In genomic region chr12:51890135-51890464, GRCh38 we compare ENCODE assay signal across 25 cellular contexts. TPM values are rescaled to one million over a fixed set of nuclear protein-coding genes. Genes with fewer than 3 reads are reported as not detected.
DNase-seq lines count a peak whose midpoint lies in the region; ATAC-seq, FAIRE-seq and TF ChIP-seq lines count a peak whose summit lies in the region.
"Had no signal": no experiment of that assay in that cellular context is flagged by ENCODE, and none has a peak within 500 bp of the region (broad histone marks: within the 10 kb centered on the region; RNA-seq: fewer than 3 reads in every experiment).

No MANE protein-coding gene starts in this region.

- BruUV-seq in PC-3 (replicated peaks; lab: Mats Ljungman, UMichigan) (no TSS peak), HepG2 (replicated peaks; lab: Mats Ljungman, UMichigan) (no TSS peak)

- H2AFZ ChIP-seq in PC-3 (ENCODE audit: low read length): no peak overlapping the region
- no peak overlapping the region for H2AFZ ChIP-seq in HepG2 (ENCODE audit: low read length)

- H3K27ac ChIP-seq in BLaER1: 0 out of 2 replicates have a peak overlapping the region, but pooled peaks have one; percentile 20
- H3K27ac ChIP-seq in PC-3 (ENCODE audit: low read length): no peak overlapping the region
- H3K27ac ChIP-seq in HepG2 (ENCODE audit: extremely low read length, insufficient read depth, low read length): no peak overlapping the region

- H3K4me3 ChIP-seq in BLaER1 (no peak overlapping the region), PC-3 (ENCODE audit: low read length) (no peak overlapping the region), HepG2 (replicated peaks in 1 of 3; ENCODE audit: insufficient read depth in 1 of 3, low read depth in 2 of 3, low read length in 3 of 3) (peak overlapping the region in 1 of 3 experiments; percentile 28; a peak in 1 of 6 replicates)

- 57% methylated on average over 2 of the region's 2 CpGs for WGBS in HepG2 (ENCODE audit: low lambda C conversion rate)

- no peak for FAIRE-seq in HepG2 (lab: Jason Lieb, UNC)
- FAIRE-seq: GM12891 had no signal

- no peak for TF ChIP-seq RAD21 in HepG2 (CRISPR knock-in tag; IDR thresholded peaks at IDR 0.05)

- in situ Hi-C loops in HepG2 (cut with HindIII; ENCODE audit: extremely low pct_ligation_motif_present, low pct_unique_long_range_greater_than_20kb): loop anchor here (10.0 kb wide), 1 partner anchor 95 kb away; no protein-coding TSS in a partner anchor

- TF ChIP-seq POLR2A in HepG2 (IDR thresholded peaks at IDR 0.05; ENCODE audit: insufficient read depth in 1 of 2, low read depth in 2 of 2, low read length in 2 of 2): no peak

- H3K4me2 ChIP-seq in BLaER1: peak overlapping the region; percentile 15; the same call in 1 of the 2 replicates
- H3K4me2 ChIP-seq in PC-3 (ENCODE audit: low read length): no peak overlapping the region
- peak overlapping the region; percentile 47 for H3K4me2 ChIP-seq in HepG2 (ENCODE audit: low read depth, low read length)

- TF ChIP-seq EP300 in HepG2 (IDR thresholded peaks at IDR 0.05; ENCODE audit: low read depth in 2 of 2, low read length in 2 of 2) (no peak), HepG2 (CRISPR knock-in tag; IDR thresholded peaks at IDR 0.05; ENCODE audit: borderline replicate concordance) (no peak)

- no peak for ATAC-seq in PC-3
- peak; percentile 25 for ATAC-seq in HepG2
- ATAC-seq in GM19455 (IDR thresholded peaks at IDR 0.05; ENCODE audit: unreplicated experiment): no peak
- no peak for ATAC-seq in GM18861 (IDR thresholded peaks at IDR 0.05; ENCODE audit: unreplicated experiment)

- intact Hi-C loops in PC-3 (cut with micrococcal nuclease): loop anchor here (2.0 kb wide), 1 partner anchor 133 kb away; no protein-coding TSS in a partner anchor
- intact Hi-C loops in HepG2 (cut with micrococcal nuclease; ENCODE audit: unreplicated experiment): no loop called here

- H4K20me1 ChIP-seq in BLaER1: no peaks in the 10 kb centered on the region
- no peaks in the 10 kb centered on the region for H4K20me1 ChIP-seq in PC-3 (ENCODE audit: low read length)
- no peaks in the 10 kb centered on the region for H4K20me1 ChIP-seq in HepG2 (ENCODE audit: insufficient read depth, low read length)

- TF ChIP-seq CTCF in PC-3 (conservative IDR thresholded peaks at IDR 0.05; ENCODE audit: low read depth, low read length) (0 out of 2 replicates have a peak, but pooled peaks have one; percentile 2), HepG2 (CRISPR knock-in tag; IDR thresholded peaks at IDR 0.05) (no peak)

- H3K79me2 ChIP-seq in PC-3 (ENCODE audit: low read length): no peaks in the 10 kb centered on the region
- H3K79me2 ChIP-seq in HepG2 (ENCODE audit: insufficient read depth, low read length): no peaks in the 10 kb centered on the region

- POLR2A ChIA-PET in PC-3 (lab: Charles Lee; ENCODE audit: unreplicated experiment) (no interaction called here), HepG2 (lab: Yijun Ruan, JAX) (no interaction called here)

- H3K9me3 ChIP-seq in BLaER1: peaks cover 4% of the 10 kb centered on the region
- H3K9me3 ChIP-seq in PC-3 (ENCODE audit: low read length): 0 out of 2 replicates have a peak, but pooled peaks cover 2% of the 10 kb centered on the region
- no peaks in the 10 kb centered on the region for H3K9me3 ChIP-seq in HepG2 (ENCODE audit: low read length)
- H3K9me3 ChIP-seq: BE2C had no signal

- CTCF ChIA-PET in PC-3 (lab: Charles Lee) (no interaction called here), HepG2 (lab: Yijun Ruan, JAX; ENCODE audit: low intra/inter-chr PET ratio, low total read pairs) (no interaction called here)

- DNase-seq in D341Med (ENCODE audit: low spot score) (peak; percentile 28), PC-3 (no peak), HepG2 (ENCODE audit: low spot score) (no peak)
- DNase-seq in activated T-cell treated with anti-CD3 and anti-CD28 coated beads, Interleukin-2, amount 50 U/mL, for 1 hour: no peak
- DNase-seq: BE2C; CD4-positive, alpha-beta T cell; COR-L47; DND-41; GOT3; KBM-7; MV-4-11; NCI-H1105 treated with DMSO at 0.1 percent for 48 hours; NCI-H2029 treated with DMSO at 0.1 percent for 48 hours; NCI-H226; NCI-H510A treated with DMSO at 0.1 percent for 48 hours; NCI-H774; NK-92 treated with Interleukin-12 subunit alpha and Interleukin-12 subunit beta, amount 100 ng/mL, for 24 hours; OCI-M1; SHP77; T-helper 1 cell had no signal

- H3K9ac ChIP-seq in BLaER1 (no peak overlapping the region), PC-3 (ENCODE audit: low read length) (no peak overlapping the region), HepG2 (ENCODE audit: insufficient read depth, low read depth, low read length) (no peak overlapping the region)

- no peaks in the 10 kb centered on the region for H3K36me3 ChIP-seq in BLaER1
- H3K36me3 ChIP-seq in PC-3 (ENCODE audit: low read depth, low read length): no peaks in the 10 kb centered on the region
- H3K36me3 ChIP-seq in HepG2 (replicated peaks in 1 of 2; ENCODE audit: control insufficient read depth in 1 of 2, insufficient read depth in 2 of 2, low read length in 2 of 2): no peaks in the 10 kb centered on the region
- H3K36me3 ChIP-seq: BE2C had no signal

- H3K4me1 ChIP-seq in BLaER1 (peaks cover 44% of the 10 kb centered on the region), PC-3 (ENCODE audit: insufficient read depth, low read length) (peaks cover 7% of the 10 kb centered on the region; the same call in 1 of the 2 replicates), HepG2 (ENCODE audit: insufficient read depth, low read length) (peaks cover 37% of the 10 kb centered on the region)

- H3K27me3 ChIP-seq in BLaER1 (no peaks in the 10 kb centered on the region), PC-3 (ENCODE audit: low read length) (no peaks in the 10 kb centered on the region), HepG2 (ENCODE audit: control insufficient read depth in 1 of 2, insufficient read depth in 2 of 2, low read length in 2 of 2) (peaks cover 7 to 13% of the 10 kb centered on the region in 2 experiments; a peak in 3 of 5 replicates)
- H3K27me3 ChIP-seq: BE2C had no signal

- no peaks in the 10 kb centered on the region for H3K9me2 ChIP-seq in PC-3 (replicated peaks; ENCODE audit: low read length)

- no peaks in the 10 kb centered on the region for H3F3A ChIP-seq in PC-3 (ENCODE audit: low read length, unreplicated experiment)

RNA-seq across cellular contexts. Expression of gene ANKRD33, which starts 2.2 kb away (rescaled TPM):
- not detected in 2 replicates for total RNA-seq in PC-3 (2014; rRNA removed)
- total RNA-seq in HepG2 (2016; rRNA removed; fragmentation: Illumina TruSeq; extraction: Trizol): not detected in 2 replicates
- not detected in 2 replicates for total RNA-seq in HepG2 (2016; cell fraction: cytosol; rRNA removed; fragmentation: Illumina TruSeq; extraction: Trizol; ENCODE audit: low read depth)
- not detected in 2 replicates for total RNA-seq in HepG2 (2016; cell fraction: insoluble cytoplasmic fraction; rRNA removed; fragmentation: Illumina TruSeq; extraction: Trizol)
- total RNA-seq in HepG2 (2016; cell fraction: membrane; rRNA removed; fragmentation: Illumina TruSeq; extraction: Trizol): not detected in 2 replicates
- total RNA-seq in HepG2 (2016; cell fraction: nucleus; rRNA removed; fragmentation: Illumina TruSeq; extraction: Trizol): not detected in 2 replicates
- 0.04 and 0.07 TPM in 2 replicates for polyA plus RNA-seq in HepG2 (2011; rRNA removed)
- polyA plus RNA-seq in HepG2 (2011; cell fraction: cytosol; rRNA removed): 0.03 and 0.04 TPM in 2 replicates
- 0.16 and 0.33 TPM in 2 replicates for polyA plus RNA-seq in HepG2 (2011; cell fraction: nucleus; rRNA removed)
- not detected in 2 replicates for polyA plus RNA-seq in HepG2 (2012)
- not detected in 2 replicates for polyA plus RNA-seq in HepG2 (2016; cell fraction: cytosol; fragmentation: Illumina TruSeq; extraction: Trizol; ENCODE audit: low read depth)
- not detected in 2 replicates for polyA plus RNA-seq in HepG2 (2016; cell fraction: insoluble cytoplasmic fraction; fragmentation: Illumina TruSeq; extraction: Trizol; ENCODE audit: low read depth)
- polyA plus RNA-seq in HepG2 (2016; cell fraction: membrane; fragmentation: Illumina TruSeq; extraction: Trizol; ENCODE audit: low read depth): not detected in 2 replicates
- not detected in 2 replicates for polyA plus RNA-seq in HepG2 (2016; cell fraction: nucleus; fragmentation: Illumina TruSeq; extraction: Trizol; ENCODE audit: insufficient read depth, low read depth)
- polyA minus RNA-seq in HepG2 (2011; rRNA and poly(A)+ RNA removed; ENCODE audit: low replicate concordance): 0.05 and 0.18 TPM in 2 replicates
- not detected in 2 replicates for polyA minus RNA-seq in HepG2 (2011; cell fraction: cytosol; rRNA and poly(A)+ RNA removed)
- polyA minus RNA-seq in HepG2 (2011; cell fraction: nucleus; rRNA and poly(A)+ RNA removed): not detected in 2 replicates
- total RNA-seq: A673; CD4-positive, alpha-beta T cell had no signal

RNA-seq across cellular contexts. Expression of gene ACVRL1, which starts 17.2 kb away (rescaled TPM):
- total RNA-seq in PC-3 (2014; rRNA removed) (0.40 TPM in 1 of 2 replicates, not detected in the other), HepG2 (2016; rRNA removed; fragmentation: Illumina TruSeq; extraction: Trizol) (not detected in 2 replicates)
- not detected in 2 replicates for total RNA-seq in HepG2 (2016; cell fraction: cytosol; rRNA removed; fragmentation: Illumina TruSeq; extraction: Trizol; ENCODE audit: low read depth)
- total RNA-seq in HepG2 (2016; cell fraction: insoluble cytoplasmic fraction; rRNA removed; fragmentation: Illumina TruSeq; extraction: Trizol): not detected in 2 replicates
- not detected in 2 replicates for total RNA-seq in HepG2 (2016; cell fraction: membrane; rRNA removed; fragmentation: Illumina TruSeq; extraction: Trizol)
- not detected in 2 replicates for total RNA-seq in HepG2 (2016; cell fraction: nucleus; rRNA removed; fragmentation: Illumina TruSeq; extraction: Trizol)
- polyA plus RNA-seq in HepG2 (2011; rRNA removed): not detected in 2 replicates
- not detected in 2 replicates for polyA plus RNA-seq in HepG2 (2011; cell fraction: cytosol; rRNA removed)
- polyA plus RNA-seq in HepG2 (2011; cell fraction: nucleus; rRNA removed): not detected in 2 replicates
- polyA plus RNA-seq in HepG2 (2012): not detected in 2 replicates
- not detected in 2 replicates for polyA plus RNA-seq in HepG2 (2016; cell fraction: cytosol; fragmentation: Illumina TruSeq; extraction: Trizol; ENCODE audit: low read depth)
- polyA plus RNA-seq in HepG2 (2016; cell fraction: insoluble cytoplasmic fraction; fragmentation: Illumina TruSeq; extraction: Trizol; ENCODE audit: low read depth): not detected in 2 replicates
- not detected in 2 replicates for polyA plus RNA-seq in HepG2 (2016; cell fraction: membrane; fragmentation: Illumina TruSeq; extraction: Trizol; ENCODE audit: low read depth)
- polyA plus RNA-seq in HepG2 (2016; cell fraction: nucleus; fragmentation: Illumina TruSeq; extraction: Trizol; ENCODE audit: insufficient read depth, low read depth): not detected in 2 replicates
- polyA minus RNA-seq in HepG2 (2011; rRNA and poly(A)+ RNA removed; ENCODE audit: low replicate concordance): 0.05 TPM in 1 of 2 replicates, not detected in the other
- not detected in 2 replicates for polyA minus RNA-seq in HepG2 (2011; cell fraction: cytosol; rRNA and poly(A)+ RNA removed)
- not detected in 2 replicates for polyA minus RNA-seq in HepG2 (2011; cell fraction: nucleus; rRNA and poly(A)+ RNA removed)
- total RNA-seq: CD4-positive, alpha-beta T cell had no signal

RNA-seq across cellular contexts. Expression of gene FIGNL2, which starts 41.6 kb away (rescaled TPM):
- total RNA-seq in PC-3 (2014; rRNA removed) (not detected in 2 replicates), HepG2 (2016; rRNA removed; fragmentation: Illumina TruSeq; extraction: Trizol) (0.76 and 1.00 TPM in 2 replicates)
- total RNA-seq in HepG2 (2016; cell fraction: cytosol; rRNA removed; fragmentation: Illumina TruSeq; extraction: Trizol; ENCODE audit: low read depth): 0.10 and 0.18 TPM in 2 replicates
- total RNA-seq in HepG2 (2016; cell fraction: insoluble cytoplasmic fraction; rRNA removed; fragmentation: Illumina TruSeq; extraction: Trizol): 0.73 and 1.2 TPM in 2 replicates
- total RNA-seq in HepG2 (2016; cell fraction: membrane; rRNA removed; fragmentation: Illumina TruSeq; extraction: Trizol): 0.53 and 0.62 TPM in 2 replicates
- total RNA-seq in HepG2 (2016; cell fraction: nucleus; rRNA removed; fragmentation: Illumina TruSeq; extraction: Trizol): 0.56 and 0.78 TPM in 2 replicates
- 0.82 and 1.2 TPM in 2 replicates for polyA plus RNA-seq in HepG2 (2011; rRNA removed)
- 0.99 and 1.2 TPM in 2 replicates for polyA plus RNA-seq in HepG2 (2011; cell fraction: cytosol; rRNA removed)
- polyA plus RNA-seq in HepG2 (2011; cell fraction: nucleus; rRNA removed): 0.87 and 1.0 TPM in 2 replicates
- polyA plus RNA-seq in HepG2 (2012): 0.51 TPM in 2 replicates
- 0.06 and 0.07 TPM in 2 replicates for polyA plus RNA-seq in HepG2 (2016; cell fraction: cytosol; fragmentation: Illumina TruSeq; extraction: Trizol; ENCODE audit: low read depth)
- polyA plus RNA-seq in HepG2 (2016; cell fraction: insoluble cytoplasmic fraction; fragmentation: Illumina TruSeq; extraction: Trizol; ENCODE audit: low read depth): 1.6 TPM in 2 replicates
- polyA plus RNA-seq in HepG2 (2016; cell fraction: membrane; fragmentation: Illumina TruSeq; extraction: Trizol; ENCODE audit: low read depth): 0.46 and 0.47 TPM in 2 replicates
- polyA plus RNA-seq in HepG2 (2016; cell fraction: nucleus; fragmentation: Illumina TruSeq; extraction: Trizol; ENCODE audit: insufficient read depth, low read depth): 1.3 and 1.4 TPM in 2 replicates
- polyA minus RNA-seq in HepG2 (2011; rRNA and poly(A)+ RNA removed; ENCODE audit: low replicate concordance): 1.9 TPM in 1 of 2 replicates, not detected in the other
- polyA minus RNA-seq in HepG2 (2011; cell fraction: cytosol; rRNA and poly(A)+ RNA removed): 0.99 and 1.1 TPM in 2 replicates
- polyA minus RNA-seq in HepG2 (2011; cell fraction: nucleus; rRNA and poly(A)+ RNA removed): 0.50 and 0.77 TPM in 2 replicates
